15 cellular contexts compared by ENCODE assay signal in the genomic region with DNA sequence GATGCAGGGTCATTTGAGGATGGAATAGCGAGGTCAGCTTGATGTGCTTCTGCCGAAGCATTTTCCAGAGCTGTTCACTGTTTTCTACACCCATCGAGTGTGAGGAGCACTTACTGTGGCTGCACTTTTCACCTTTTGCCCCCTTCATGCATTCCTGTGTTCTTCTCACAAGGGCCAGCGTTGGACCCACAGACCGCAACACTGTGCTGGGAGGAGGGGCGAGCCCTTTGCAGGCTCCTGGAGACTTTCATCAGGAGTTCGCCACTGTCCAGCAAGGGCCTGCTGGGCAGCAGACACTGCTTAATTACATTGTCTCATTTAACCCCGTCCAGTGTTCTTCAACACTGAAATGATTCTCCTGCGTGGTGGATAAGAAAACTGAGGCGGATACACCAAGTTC. TPM values are rescaled to one million over a fixed set of nuclear protein-coding genes. Genes with fewer than 3 reads are reported as not detected.
DNase-seq lines count a peak whose midpoint lies in the region; ATAC-seq and TF ChIP-seq lines count a peak whose summit lies in the region.
"Had no signal": no experiment of that assay in that cellular context is flagged by ENCODE, and none has a peak within 500 bp of the region (broad histone marks: within the 10 kb centered on the region; RNA-seq: fewer than 3 reads in every experiment).

No MANE protein-coding gene starts in this region.

- no peaks in the 10 kb centered on the region for H3K36me3 ChIP-seq in colonic mucosa
- H3K36me3 ChIP-seq in lower lobe of right lung = no peaks in the 10 kb centered on the region
- H3K36me3 ChIP-seq: HAP-1 had no signal

- H3K27ac ChIP-seq in colonic mucosa (no peak overlapping the region), lower lobe of right lung (no peak overlapping the region)
- H3K27ac ChIP-seq: C4-2B, GM23248 had no signal

- intact Hi-C loops in colonic mucosa (cut with DNase I) (no loop called here), lower lobe of right lung (cut with DNase I) (no loop called here)

- H3K36me3 Mint-ChIP-seq in activated naive CD4-positive, alpha-beta T cell treated with anti-CD3 and anti-CD28 coated beads, Interleukin-2, amount 10 ng/mL, durations not matched to agents 7 days and 5 days = no peaks in the 10 kb centered on the region

- no peak for ATAC-seq in lower lobe of right lung

- H3K27me3 Mint-ChIP-seq in activated naive CD4-positive, alpha-beta T cell treated with anti-CD3 and anti-CD28 coated beads, Interleukin-2, amount 10 ng/mL, durations not matched to agents 7 days and 5 days = no peaks in the 10 kb centered on the region

- peak; percentile 1 for DNase-seq in activated naive CD4-positive, alpha-beta T cell treated with anti-CD3 and anti-CD28 coated beads, Interleukin-2, amount 10 ng/mL, durations not matched to agents 7 days and 5 days
- no peak for DNase-seq in activated naive CD4-positive, alpha-beta T cell treated with Interleukin-2 at 50 U/mL for 16 hours
- DNase-seq in colonic mucosa (peak; percentile 6), mesenteric fat pad (ENCODE audit: low spot score) (peak; percentile 55), NCI-H1092 (lab: John Stamatoyannopoulos, UW) (no peak), ACHN (no peak), lower lobe of right lung (no peak)
- DNase-seq: AML-193; CD4-positive, alpha-beta T cell; DMS153; DMS79; GDM1; GM23248 had no signal

- H3K27ac Mint-ChIP-seq in activated naive CD4-positive, alpha-beta T cell treated with anti-CD3 and anti-CD28 coated beads, Interleukin-2, amount 10 ng/mL, durations not matched to agents 7 days and 5 days = no peak overlapping the region
- H3K27ac Mint-ChIP-seq: CD4-positive, alpha-beta T cell had no signal

- H3K4me1 ChIP-seq in colonic mucosa (no peaks in the 10 kb centered on the region), lower lobe of right lung (peaks cover 10% of the 10 kb centered on the region)
- H3K4me1 ChIP-seq: HAP-1 had no signal

- no peaks in the 10 kb centered on the region for H3K9me3 ChIP-seq in colonic mucosa
- no peaks in the 10 kb centered on the region for H3K9me3 ChIP-seq in lower lobe of right lung
- H3K9me3 ChIP-seq: HAP-1 had no signal

- no peak for TF ChIP-seq CTCF in colonic mucosa (IDR thresholded peaks at IDR 0.05)
- TF ChIP-seq CTCF in lower lobe of right lung (IDR thresholded peaks at IDR 0.05) = no peak

- H3K9me3 Mint-ChIP-seq in activated naive CD4-positive, alpha-beta T cell treated with anti-CD3 and anti-CD28 coated beads, Interleukin-2, amount 10 ng/mL, durations not matched to agents 7 days and 5 days = no peaks in the 10 kb centered on the region
- H3K9me3 Mint-ChIP-seq: CD4-positive, alpha-beta T cell had no signal

- H3K4me1 Mint-ChIP-seq in activated naive CD4-positive, alpha-beta T cell treated with anti-CD3 and anti-CD28 coated beads, Interleukin-2, amount 10 ng/mL, durations not matched to agents 7 days and 5 days = no peaks in the 10 kb centered on the region

- in situ Hi-C loops in ACHN (cut with HindIII; ENCODE audit: low pct_ligation_motif_present, low pct_unique_long_range_greater_than_20kb, low sequenced_read_pairs) = no loop called here

- H3K27me3 ChIP-seq in colonic mucosa (no peaks in the 10 kb centered on the region), lower lobe of right lung (ENCODE audit: low read depth) (peaks cover 1% of the 10 kb centered on the region)

- H3K4me3 ChIP-seq in colonic mucosa = no peak overlapping the region
- H3K4me3 ChIP-seq in lower lobe of right lung = no peak overlapping the region
- H3K4me3 ChIP-seq: GM23248, HAP-1 had no signal

- CTCF ChIA-PET in activated naive CD4-positive, alpha-beta T cell treated with anti-CD3 and anti-CD28 coated beads, Interleukin-2, amount 10 ng/mL, durations not matched to agents 7 days and 5 days (lab: Charles Lee) = no interaction called here

- H3K4me3 Mint-ChIP-seq in activated naive CD4-positive, alpha-beta T cell treated with anti-CD3 and anti-CD28 coated beads, Interleukin-2, amount 10 ng/mL, durations not matched to agents 7 days and 5 days = no peak overlapping the region
- H3K4me3 Mint-ChIP-seq: CD4-positive, alpha-beta T cell had no signal

- no peak overlapping the region for H3K9ac ChIP-seq in colonic mucosa (ENCODE audit: low read depth in 2 of 2, low read length in 2 of 2)
- H3K9ac ChIP-seq: GM23248 had no signal

RNA-seq across cellular contexts. Expression of gene CYP26B1, which starts 29.9 kb away (rescaled TPM):
- total RNA-seq in colonic mucosa (1 to 10 TPM; 1.0 to 1.9 TPM), mesenteric fat pad (41.9 TPM), lower lobe of right lung (2.5 TPM)

Comparison
In these comparisons a context has a peak if more than half of its experiments do, and no peak if none do; other contexts are left out.
1. DNase-seq: peak in activated naive CD4-positive, alpha-beta T cell treated with anti-CD3 and anti-CD28 coated beads, Interleukin-2, amount 10 ng/mL, durations not matched to agents 7 days and 5 days (single experiment), colonic mucosa (single experiment) and mesenteric fat pad (single experiment); none in activated naive CD4-positive, alpha-beta T cell treated with Interleukin-2 at 50 U/mL for 16 hours (single experiment), NCI-H1092 (single experiment), ACHN (single experiment) and lower lobe of right lung (single experiment).
2. RNA of gene CYP26B1, which starts 29.9 kb away (total RNA-seq): 41.9 TPM in mesenteric fat pad (single experiment); 2.5 TPM in lower lobe of right lung (single experiment) and 1.0 to 1.9 TPM in colonic mucosa; every median in the first group is over 10 times any median in the second.